ENCODE assay signal across 8 cellular contexts in the genomic region with DNA sequence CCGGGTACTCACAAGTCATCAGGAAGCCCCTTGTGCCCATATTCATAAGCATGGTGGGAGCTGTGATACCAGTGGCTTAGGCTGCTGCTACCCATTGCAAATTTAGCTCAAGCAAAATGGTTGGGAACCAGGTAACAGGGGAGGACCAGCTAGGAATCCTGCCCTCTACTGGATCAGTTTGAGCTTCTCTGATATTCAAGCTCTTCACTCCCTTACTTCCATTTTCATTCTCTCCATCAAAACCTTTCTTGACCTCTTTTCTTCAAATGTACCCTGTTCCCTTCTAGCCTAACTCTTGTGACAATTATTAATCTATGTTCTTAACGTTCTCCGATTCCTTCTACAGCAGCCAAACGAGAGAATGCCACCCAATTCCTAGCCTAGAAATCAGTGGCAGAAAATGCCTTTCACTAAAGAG. TPM values are rescaled to one million over a fixed set of nuclear protein-coding genes. Genes with fewer than 3 reads are reported as not detected.
A peak's percentile ranks its signal among the peaks of the same experiment; 100 is the strongest.
DNase-seq lines count a peak whose midpoint lies in the region; ATAC-seq and TF ChIP-seq lines count a peak whose summit lies in the region.

No MANE protein-coding gene starts in this region.

- H3K4me3 Mint-ChIP-seq in activated CD8-positive, alpha-beta memory T cell treated with anti-CD3 and anti-CD28 coated beads, Interleukin-2, amount 10 ng/mL, durations not matched to agents 7 days and 5 days = no peak overlapping the region
- no peak overlapping the region for H3K4me3 Mint-ChIP-seq in IgD-negative memory B cell

- H3K27me3 Mint-ChIP-seq in activated CD8-positive, alpha-beta memory T cell treated with anti-CD3 and anti-CD28 coated beads, Interleukin-2, amount 10 ng/mL, durations not matched to agents 7 days and 5 days = no peaks in the 10 kb centered on the region
- no peaks in the 10 kb centered on the region for H3K27me3 Mint-ChIP-seq in IgD-negative memory B cell

- H3K36me3 Mint-ChIP-seq in activated CD8-positive, alpha-beta memory T cell treated with anti-CD3 and anti-CD28 coated beads, Interleukin-2, amount 10 ng/mL, durations not matched to agents 7 days and 5 days = peaks cover 42% of the 10 kb centered on the region
- no peaks in the 10 kb centered on the region for H3K36me3 Mint-ChIP-seq in IgD-negative memory B cell

- peak overlapping the region; percentile 13 for H3K27ac Mint-ChIP-seq in activated CD8-positive, alpha-beta memory T cell treated with anti-CD3 and anti-CD28 coated beads, Interleukin-2, amount 10 ng/mL, durations not matched to agents 7 days and 5 days
- H3K27ac Mint-ChIP-seq in IgD-negative memory B cell = peak overlapping the region in 2 of 3 donors; percentile 61 to 72

- H3K9me3 Mint-ChIP-seq in activated CD8-positive, alpha-beta memory T cell treated with anti-CD3 and anti-CD28 coated beads, Interleukin-2, amount 10 ng/mL, durations not matched to agents 7 days and 5 days (ENCODE audit: low read depth) = no peaks in the 10 kb centered on the region
- H3K9me3 Mint-ChIP-seq in IgD-negative memory B cell = no peaks in the 10 kb centered on the region

- no peak overlapping the region for H3K4me3 ChIP-seq in epithelial cell of proximal tubule (ENCODE audit: low read depth, low read length)

- H3K4me1 Mint-ChIP-seq in activated CD8-positive, alpha-beta memory T cell treated with anti-CD3 and anti-CD28 coated beads, Interleukin-2, amount 10 ng/mL, durations not matched to agents 7 days and 5 days = peaks cover 11% of the 10 kb centered on the region
- peaks cover 2 to 6% (median 6%) of the 10 kb centered on the region in 3 donors for H3K4me1 Mint-ChIP-seq in IgD-negative memory B cell

- DNase-seq in activated CD8-positive, alpha-beta memory T cell treated with anti-CD3 and anti-CD28 coated beads, Interleukin-2, amount 10 ng/mL, durations not matched to agents 7 days and 5 days = no peak
- no peak for DNase-seq in activated CD8-positive, alpha-beta memory T cell treated with anti-CD3 and anti-CD28 coated beads for 24 hours
- DNase-seq in SKM-1 treated with dmso at 0.1 percent for 144 hours (lab: John Stamatoyannopoulos, UW; ENCODE audit: unreplicated experiment) (peak; percentile 43), epithelial cell of proximal tubule (ENCODE audit: low read depth) (no peak), renal cortical epithelial cell (ENCODE audit: low read depth) (peak; percentile 49)

- ATAC-seq in activated CD8-positive, alpha-beta memory T cell treated with anti-CD3 and anti-CD28 coated beads, Interleukin-2, amount 10 ng/mL, durations not matched to agents 7 days and 5 days = peak; percentile 78
- ATAC-seq in HG02970 (IDR thresholded peaks at IDR 0.05; ENCODE audit: low FRiP score, unreplicated experiment) (no peak), GM18861 (IDR thresholded peaks at IDR 0.05; ENCODE audit: unreplicated experiment) (no peak)

- CTCF ChIA-PET in activated CD8-positive, alpha-beta memory T cell treated with anti-CD3 and anti-CD28 coated beads, Interleukin-2, amount 10 ng/mL, durations not matched to agents 7 days and 5 days (lab: Charles Lee) = interaction anchor here (1.0 to 2.6 kb wide), 8 partner anchors 9 to 442 kb away, joined by 3 to 20 read pairs (median 3); a partner anchor contains a TSS

- TF ChIP-seq CTCF in epithelial cell of proximal tubule (conservative IDR thresholded peaks at IDR 0.05; ENCODE audit: low read depth, low read length) = peak; percentile 79

RNA-seq across cellular contexts. Expression of a gene that starts 9.7 kb away (rescaled TPM):
- total RNA-seq in activated CD8-positive, alpha-beta memory T cell treated with anti-CD3 and anti-CD28 coated beads, Interleukin-2, amount 10 ng/mL, durations not matched to agents 7 days and 5 days = 10 to 100 TPM; 56.6 to 70.9 TPM
- 141 TPM for polyA plus RNA-seq in IgD-negative memory B cell
- total RNA-seq in epithelial cell of proximal tubule = 140 and 186 TPM in 2 replicates
- total RNA-seq in renal cortical epithelial cell = 76.8 and 81.1 TPM in 2 replicates

RNA-seq across cellular contexts. Expression of a gene that starts 50.5 kb away (rescaled TPM):
- total RNA-seq in activated CD8-positive, alpha-beta memory T cell treated with anti-CD3 and anti-CD28 coated beads, Interleukin-2, amount 10 ng/mL, durations not matched to agents 7 days and 5 days = 10 to 100 TPM in 1 of 2 experiments, 1 to 10 TPM in 1; 6.9 to 10.9 TPM
- polyA plus RNA-seq in IgD-negative memory B cell = 13.6 TPM
- total RNA-seq in epithelial cell of proximal tubule (4.6 and 12.5 TPM in 2 replicates), renal cortical epithelial cell (11.8 and 12.8 TPM in 2 replicates)

Comparison
In these comparisons a context has a peak if more than half of its experiments do, and no peak if none do; other contexts are left out.
1. DNase-seq: peak in SKM-1 treated with dmso at 0.1 percent for 144 hours (single experiment) and renal cortical epithelial cell (single experiment); none in activated CD8-positive, alpha-beta memory T cell treated with anti-CD3 and anti-CD28 coated beads, Interleukin-2, amount 10 ng/mL, durations not matched to agents 7 days and 5 days (single experiment), activated CD8-positive, alpha-beta memory T cell treated with anti-CD3 and anti-CD28 coated beads for 24 hours (single experiment) and epithelial cell of proximal tubule (single experiment).